Comparison of ENCODE assay signal across 8 cellular contexts in the genomic region with DNA sequence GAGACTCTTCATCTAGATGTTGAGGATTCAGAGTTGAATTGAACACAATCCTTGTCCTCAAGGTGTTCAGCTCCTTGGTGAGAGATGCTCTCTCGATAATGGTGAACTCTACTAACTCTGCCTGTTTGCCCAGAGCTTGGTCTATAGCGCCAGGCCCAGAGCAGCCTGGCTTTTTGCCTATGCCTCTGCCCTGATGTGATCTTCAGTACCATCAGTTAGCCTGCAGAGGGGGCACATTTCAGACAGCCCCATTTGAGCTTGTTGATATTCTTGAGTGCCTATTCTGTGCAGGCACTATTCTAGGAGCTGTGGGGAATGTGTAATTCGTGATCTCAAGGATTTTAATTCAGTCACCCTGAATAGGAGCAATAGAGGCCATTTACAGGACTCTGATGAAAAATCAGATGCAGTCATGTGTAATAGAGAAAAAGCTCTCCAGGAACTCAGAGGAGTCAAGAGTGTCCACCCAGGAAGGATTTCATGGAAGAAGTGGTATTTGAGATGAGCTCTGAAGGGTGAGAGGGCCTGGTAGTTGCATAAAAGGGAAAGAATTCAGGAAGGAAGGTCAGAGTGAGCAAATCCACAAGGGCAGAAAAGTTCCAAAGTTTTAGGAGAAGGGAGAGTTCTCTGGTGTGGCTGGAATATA. TPM values are rescaled to one million over a fixed set of nuclear protein-coding genes. Genes with fewer than 3 reads are reported as not detected.
DNase-seq lines count a peak whose midpoint lies in the region; ATAC-seq, FAIRE-seq and TF ChIP-seq lines count a peak whose summit lies in the region.

No MANE protein-coding gene starts in this region.

- H3K14ac ChIP-seq in mesenchymal stem cell (ENCODE audit: low read length in 2 of 2) = no peak overlapping the region

- H3K9me3 ChIP-seq in PC-3 (ENCODE audit: low read length) (no peaks in the 10 kb centered on the region), mesenchymal stem cell (ENCODE audit: control insufficient read depth, low read length) (no peaks in the 10 kb centered on the region)

- no peak overlapping the region for H3K4me3 ChIP-seq in PC-3 (ENCODE audit: low read length)
- H3K4me3 ChIP-seq in cardiac fibroblast (replicated peaks in 1 of 2; ENCODE audit: low read depth in 2 of 2, low read length in 2 of 2) = no peak overlapping the region
- H3K4me3 ChIP-seq in mesenchymal stem cell (ENCODE audit: insufficient read depth in 1 of 2, low read depth in 1 of 2, low read length in 2 of 2) = no peak overlapping the region

- BruUV-seq in PC-3 (replicated peaks; lab: Mats Ljungman, UMichigan) = no TSS peak

- H3K27me3 ChIP-seq in PC-3 (ENCODE audit: low read length) (no peaks in the 10 kb centered on the region), mesenchymal stem cell (ENCODE audit: control insufficient read depth in 1 of 2, insufficient read depth in 1 of 2, low read length in 2 of 2) (no peaks in the 10 kb centered on the region)

- H3K4me1 ChIP-seq in PC-3 (ENCODE audit: insufficient read depth, low read length) (peaks cover 4% of the 10 kb centered on the region; the same call in 1 of the 2 replicates), mesenchymal stem cell (ENCODE audit: control insufficient read depth, insufficient read depth, low read depth, low read length) (peaks cover 3% of the 10 kb centered on the region)

- H3K9me2 ChIP-seq in PC-3 (replicated peaks; ENCODE audit: low read length) = no peaks in the 10 kb centered on the region

- peak; percentile 67 for DNase-seq in AG08395 (ENCODE audit: low spot score)
- no peak for DNase-seq in GM10248 (ENCODE audit: extremely low spot score)
- DNase-seq in PC-3 = peak; percentile 50
- DNase-seq in cardiac fibroblast (ENCODE audit: low read depth in 2 of 2) = peak; percentile 47 to 54
- peak; percentile 61 for DNase-seq in mesenchymal stem cell
- DNase-seq in GM19239 (ENCODE audit: insufficient read length, low spot score) = no peak

- FAIRE-seq in GM19239 (lab: Jason Lieb, UNC) = no peak

- no peak overlapping the region for H3K23ac ChIP-seq in mesenchymal stem cell (ENCODE audit: low read length in 2 of 2)

- H2BK120ac ChIP-seq in mesenchymal stem cell (ENCODE audit: low read depth, low read length) = no peak overlapping the region

- H3K18ac ChIP-seq in mesenchymal stem cell (ENCODE audit: low read depth in 1 of 2, low read length in 2 of 2) = no peak overlapping the region

- TF ChIP-seq CTCF in GM10248 (IDR thresholded peaks at IDR 0.05; ENCODE audit: control extremely low read depth, extremely low read depth, low read depth, missing control alignments) (peak; percentile 13), PC-3 (conservative IDR thresholded peaks at IDR 0.05; ENCODE audit: low read depth, low read length) (peak; percentile 62), cardiac fibroblast (IDR thresholded peaks at IDR 0.05; ENCODE audit: low read depth, low read length) (peak; percentile 48)

- H3K4ac ChIP-seq in mesenchymal stem cell (ENCODE audit: low read depth in 1 of 2, low read length in 2 of 2) = no peak overlapping the region

- CTCF ChIA-PET in GM10248 (lab: Yijun Ruan, JAX) (interaction anchor here (1.2 to 7.5 kb wide), 9 partner anchors 10 to 44 kb away, joined by 3 to 70 read pairs (median 8); no protein-coding TSS in a partner anchor), PC-3 (lab: Charles Lee) (interaction anchor here (1.0 kb wide), 1 partner anchor 44 kb away, joined by 4 read pairs; no protein-coding TSS in a partner anchor)

- no peak overlapping the region for H3K4me2 ChIP-seq in PC-3 (ENCODE audit: low read length)
- H3K4me2 ChIP-seq in mesenchymal stem cell (ENCODE audit: low read length, poor library complexity, severe bottlenecking) = no peak overlapping the region

- no peaks in the 10 kb centered on the region for H3F3A ChIP-seq in PC-3 (ENCODE audit: low read length, unreplicated experiment)

- H3K79me1 ChIP-seq in mesenchymal stem cell (replicated peaks; ENCODE audit: low read length, poor library complexity, severe bottlenecking) = peaks cover 41% of the 10 kb centered on the region

- no peak overlapping the region for H3K9ac ChIP-seq in PC-3 (ENCODE audit: low read length)
- H3K9ac ChIP-seq in mesenchymal stem cell (ENCODE audit: low read length) = peak overlapping the region; percentile 17

- intact Hi-C loops in PC-3 (cut with micrococcal nuclease) = no loop called here

- H4K91ac ChIP-seq in mesenchymal stem cell (ENCODE audit: low read length) = no peak overlapping the region

- H3K36me3 ChIP-seq in PC-3 (ENCODE audit: low read depth, low read length) (peaks cover 31% of the 10 kb centered on the region), mesenchymal stem cell (ENCODE audit: control insufficient read depth in 1 of 2, insufficient read depth in 2 of 2, low read depth in 1 of 2, low read length in 2 of 2) (peaks cover 71 to 96% of the 10 kb centered on the region in 2 experiments)

- H4K8ac ChIP-seq in mesenchymal stem cell (ENCODE audit: low read length) = no peak overlapping the region

- H2AFZ ChIP-seq in PC-3 (ENCODE audit: low read length) (no peak overlapping the region), mesenchymal stem cell (ENCODE audit: low read depth, low read length) (no peak overlapping the region)

- H2AK5ac ChIP-seq in mesenchymal stem cell (ENCODE audit: low read length, severe bottlenecking) = no peak overlapping the region

- WGBS in mesenchymal stem cell = 90% methylated on average over 3 of the region's 3 CpGs

- H4K20me1 ChIP-seq in PC-3 (ENCODE audit: low read length) = no peaks in the 10 kb centered on the region

- H3K27ac ChIP-seq in PC-3 (ENCODE audit: low read length) (no peak overlapping the region), mesenchymal stem cell (ENCODE audit: low read length, poor library complexity, severe bottlenecking) (no peak overlapping the region)

- POLR2A ChIA-PET in GM10248 (lab: Yijun Ruan, JAX) = no interaction called here
- POLR2A ChIA-PET in PC-3 (lab: Charles Lee; ENCODE audit: unreplicated experiment) = no interaction called here

- H2BK5ac ChIP-seq in mesenchymal stem cell (ENCODE audit: low read depth, low read length, poor library complexity, severe bottlenecking) = no peak overlapping the region

- ATAC-seq in PC-3 = no peak; the same call in 1 of the 2 replicates
- no peak for ATAC-seq in HG03139 (IDR thresholded peaks at IDR 0.05; ENCODE audit: unreplicated experiment)
- ATAC-seq in GM19467 (IDR thresholded peaks at IDR 0.05; ENCODE audit: unreplicated experiment) = no peak

- H2BK15ac ChIP-seq in mesenchymal stem cell (ENCODE audit: low read depth, poor library complexity, severe bottlenecking) = no peak overlapping the region

- no peak overlapping the region for H2BK12ac ChIP-seq in mesenchymal stem cell (ENCODE audit: low read length in 2 of 2)

- H3K79me2 ChIP-seq in PC-3 (ENCODE audit: low read length) = peaks cover 4% of the 10 kb centered on the region; the same call in 1 of the 2 replicates

RNA-seq across cellular contexts. Expression of a gene that starts 19.3 kb away (rescaled TPM):
- total RNA-seq in PC-3 (2014; rRNA removed) = 28.2 and 29.6 TPM in 2 replicates
- 14.9 TPM for polyA plus RNA-seq in mesenchymal stem cell (2013, experiment 1 of 2)
- 13.6 TPM for polyA plus RNA-seq in mesenchymal stem cell (2013, experiment 2 of 2)

RNA-seq across cellular contexts. Expression of a gene that starts 24.3 kb away (rescaled TPM):
- total RNA-seq in PC-3 (2014; rRNA removed) = 37.5 and 40.3 TPM in 2 replicates
- polyA plus RNA-seq in mesenchymal stem cell (2013, experiment 1 of 2) = 34.6 TPM
- polyA plus RNA-seq in mesenchymal stem cell (2013, experiment 2 of 2) = 31.7 TPM

RNA-seq across cellular contexts. Expression of a gene that starts 30.7 kb away (rescaled TPM):
- 54.0 and 55.5 TPM in 2 replicates for total RNA-seq in PC-3 (2014; rRNA removed)
- polyA plus RNA-seq in mesenchymal stem cell (2013, experiment 1 of 2) = 22.3 TPM
- 21.7 TPM for polyA plus RNA-seq in mesenchymal stem cell (2013, experiment 2 of 2)

RNA-seq across cellular contexts. Expression of a gene that starts 43.3 kb away (rescaled TPM):
- 68.7 and 82.3 TPM in 2 replicates for total RNA-seq in PC-3 (2014; rRNA removed)
- polyA plus RNA-seq in mesenchymal stem cell (2013, experiment 1 of 2) = 43.9 TPM
- polyA plus RNA-seq in mesenchymal stem cell (2013, experiment 2 of 2) = 43.6 TPM

Comparison
In these comparisons a context has a peak if more than half of its experiments do, and no peak if none do; other contexts are left out.
1. DNase-seq: peak in AG08395 (single experiment), PC-3 (single experiment), cardiac fibroblast (2 of 2) and mesenchymal stem cell (single experiment); none in GM10248 (single experiment) and GM19239 (single experiment).
2. Peak in every context shown above with its lines, with median percentiles within 50 percentile points of each other: CTCF ChIP-seq.